In the genomic region with DNA sequence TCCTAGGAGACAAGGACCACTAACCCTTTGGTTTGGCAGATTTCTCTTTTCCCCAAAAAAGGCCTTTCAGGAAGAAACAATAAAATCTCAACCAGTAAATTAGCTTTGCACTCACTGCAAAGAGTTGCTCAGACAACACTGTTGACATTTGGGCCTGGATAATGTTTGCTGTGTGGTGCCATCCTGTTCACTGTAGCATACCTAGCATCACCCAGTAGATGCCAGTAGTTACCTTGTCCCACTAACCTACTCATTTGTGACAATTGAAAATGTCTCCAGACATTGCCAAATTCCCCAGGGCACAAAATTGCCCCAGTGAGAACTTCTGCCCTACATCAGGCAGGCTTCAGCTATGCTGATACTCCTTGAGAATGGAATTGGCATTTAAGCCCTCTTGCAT, we compare ENCODE assay signal across 11 cellular contexts.
"Had no signal": no experiment of that assay in that cellular context is flagged by ENCODE, and none has a peak within 500 bp of the region (broad histone marks: within the 10 kb centered on the region; RNA-seq: fewer than 3 reads in every experiment).

No MANE protein-coding gene starts in this region.

- ATAC-seq: GM23338, HCT116 had no signal

- FAIRE-seq: H1, H54 had no signal

- H3K36me3 ChIP-seq: HAP-1 had no signal

- H2AFZ ChIP-seq: GM23248, GM23338 had no signal

- DNase-seq: GM23248, GOT3, H7, H9, HCEC 1CT, HFFc6 had no signal

- H3K9ac ChIP-seq: GM23248 had no signal

- H3K4me2 ChIP-seq: GM23338 had no signal

- H3K9me3 ChIP-seq: HAP-1 had no signal

- H3K4me3 ChIP-seq: GM23248, GM23338, HAP-1 had no signal

- H3K4me1 ChIP-seq: HAP-1 had no signal

- H3K27ac ChIP-seq: GM23248 had no signal
